Comparison of ENCODE assay signal across 9 cellular contexts in the genomic region with DNA sequence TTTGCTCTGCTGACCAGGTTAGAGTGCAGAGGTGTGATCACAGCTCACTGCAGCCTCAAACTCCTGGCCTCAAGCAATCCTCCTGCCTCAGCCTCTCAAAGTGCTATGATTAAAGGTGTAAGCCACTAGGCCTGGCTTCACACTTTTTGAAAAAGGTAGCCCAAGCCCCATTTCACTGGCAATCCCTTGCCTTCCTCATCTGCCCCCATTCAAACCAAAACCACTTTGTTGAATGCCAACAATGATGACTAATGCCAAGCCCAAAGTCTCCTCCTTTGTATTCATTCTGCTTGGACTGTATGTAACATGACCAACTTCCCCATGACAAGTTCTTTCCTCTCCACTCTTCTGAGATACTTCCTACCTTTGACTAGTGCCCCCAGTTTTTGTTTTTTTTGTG. TPM values are rescaled to one million over a fixed set of nuclear protein-coding genes. Genes with fewer than 3 reads are reported as not detected.
DNase-seq lines count a peak whose midpoint lies in the region; ATAC-seq and TF ChIP-seq lines count a peak whose summit lies in the region.
"Had no signal": no experiment of that assay in that cellular context is flagged by ENCODE, and none has a peak within 500 bp of the region (broad histone marks: within the 10 kb centered on the region; RNA-seq: fewer than 3 reads in every experiment).

No MANE protein-coding gene starts in this region.

- H3K27me3 ChIP-seq in PC-3 (ENCODE audit: low read length), result no peaks in the 10 kb centered on the region
- H3K27me3 ChIP-seq: MG63 had no signal

- no peak overlapping the region for H3K27ac ChIP-seq in PC-3 (ENCODE audit: low read length)

- TF ChIP-seq CTCF in PC-3 (conservative IDR thresholded peaks at IDR 0.05; ENCODE audit: low read depth, low read length), result no peak

- peak; percentile 37; the same call in 1 of the 2 replicates for ATAC-seq in PC-3
- no peak for ATAC-seq in central memory CD8-positive, alpha-beta T cell (replicated peaks; ENCODE audit: extremely low read depth, poor library complexity, severe bottlenecking)

- peaks cover 15% of the 10 kb centered on the region; the same call in 1 of the 2 replicates for H3K36me3 ChIP-seq in PC-3 (ENCODE audit: low read depth, low read length)
- H3K36me3 ChIP-seq: MG63 had no signal

- H3K4me1 ChIP-seq in PC-3 (ENCODE audit: insufficient read depth, low read length), result peaks cover 23% of the 10 kb centered on the region; the same call in 1 of the 2 replicates

- H3K27me3 Mint-ChIP-seq in central memory CD8-positive, alpha-beta T cell, result no peaks in the 10 kb centered on the region

- CTCF ChIA-PET in PC-3 (lab: Charles Lee), result no interaction called here

- H3K4me1 Mint-ChIP-seq in central memory CD8-positive, alpha-beta T cell, result peaks cover 63% of the 10 kb centered on the region

- peaks cover 19% of the 10 kb centered on the region; the same call in 1 of the 2 replicates for H4K20me1 ChIP-seq in PC-3 (ENCODE audit: low read length)

- H3K9me3 Mint-ChIP-seq in central memory CD8-positive, alpha-beta T cell, result peaks cover 10% of the 10 kb centered on the region

- peaks cover 98% of the 10 kb centered on the region for H3K79me2 ChIP-seq in PC-3 (ENCODE audit: low read length)

- H3K4me3 ChIP-seq in PC-3 (ENCODE audit: low read length), result no peak overlapping the region
- H3K4me3 ChIP-seq: MG63 had no signal

- peak overlapping the region; percentile 70 for H3K27ac Mint-ChIP-seq in central memory CD8-positive, alpha-beta T cell (ENCODE audit: low read depth)

- peak; percentile 39 for DNase-seq in activated CD4-positive, alpha-beta T cell treated with anti-CD3 and anti-CD28 coated beads for 48 hours
- DNase-seq in activated CD4-positive, alpha-beta T cell treated with anti-CD3 and anti-CD28 coated beads, Interleukin-2, amount 50 U/mL, for 1 hour, result no peak
- DNase-seq in PC-3, result peak; percentile 55
- no peak for DNase-seq in central memory CD8-positive, alpha-beta T cell (ENCODE audit: low spot score in 2 of 2)
- peak; percentile 68 for DNase-seq in renal cortical epithelial cell (ENCODE audit: low read depth)
- DNase-seq in islet precursor cell, result no peak
- no peak for DNase-seq in cortex of kidney (lab: John Stamatoyannopoulos, UW)
- DNase-seq in activated CD8-positive, alpha-beta memory T cell treated with anti-CD3 and anti-CD28 coated beads for 24 hours, result no peak
- DNase-seq: MG63 had no signal

- no peaks in the 10 kb centered on the region for H3K9me2 ChIP-seq in PC-3 (replicated peaks; ENCODE audit: low read length)

- POLR2A ChIA-PET in PC-3 (lab: Charles Lee; ENCODE audit: unreplicated experiment), result no interaction called here

- peaks cover 4% of the 10 kb centered on the region for H3K36me3 Mint-ChIP-seq in central memory CD8-positive, alpha-beta T cell (ENCODE audit: insufficient read depth)

- H3K4me3 Mint-ChIP-seq in central memory CD8-positive, alpha-beta T cell, result peak overlapping the region; percentile 2

- no peak overlapping the region for H2AFZ ChIP-seq in PC-3 (ENCODE audit: low read length)

- no peaks in the 10 kb centered on the region for H3F3A ChIP-seq in PC-3 (ENCODE audit: low read length, unreplicated experiment)

- BruUV-seq in PC-3 (replicated peaks; lab: Mats Ljungman, UMichigan), result no TSS peak

- H3K9me3 ChIP-seq in PC-3 (ENCODE audit: low read length), result peaks cover 10% of the 10 kb centered on the region; the same call in 1 of the 2 replicates

- no peak overlapping the region for H3K4me2 ChIP-seq in PC-3 (ENCODE audit: low read length)

- H3K9ac ChIP-seq in PC-3 (ENCODE audit: low read length), result no peak overlapping the region

- intact Hi-C loops in PC-3 (cut with micrococcal nuclease), result no loop called here

RNA-seq across cellular contexts. Expression of gene N4BP1, which starts 33.1 kb away (rescaled TPM):
- total RNA-seq in PC-3 (2014; rRNA removed) (7.6 and 16.6 TPM in 2 replicates), renal cortical epithelial cell (29.7 and 38.0 TPM in 2 replicates)

Comparison
In these comparisons a context has a peak if more than half of its experiments do, and no peak if none do; other contexts are left out.
1. DNase-seq: peak in activated CD4-positive, alpha-beta T cell treated with anti-CD3 and anti-CD28 coated beads for 48 hours (single experiment), PC-3 (single experiment) and renal cortical epithelial cell (single experiment); none in activated CD4-positive, alpha-beta T cell treated with anti-CD3 and anti-CD28 coated beads, Interleukin-2, amount 50 U/mL, for 1 hour (single experiment), central memory CD8-positive, alpha-beta T cell (0 of 2), islet precursor cell (single experiment), cortex of kidney (single experiment) and activated CD8-positive, alpha-beta memory T cell treated with anti-CD3 and anti-CD28 coated beads for 24 hours (single experiment).